In the genomic region with DNA sequence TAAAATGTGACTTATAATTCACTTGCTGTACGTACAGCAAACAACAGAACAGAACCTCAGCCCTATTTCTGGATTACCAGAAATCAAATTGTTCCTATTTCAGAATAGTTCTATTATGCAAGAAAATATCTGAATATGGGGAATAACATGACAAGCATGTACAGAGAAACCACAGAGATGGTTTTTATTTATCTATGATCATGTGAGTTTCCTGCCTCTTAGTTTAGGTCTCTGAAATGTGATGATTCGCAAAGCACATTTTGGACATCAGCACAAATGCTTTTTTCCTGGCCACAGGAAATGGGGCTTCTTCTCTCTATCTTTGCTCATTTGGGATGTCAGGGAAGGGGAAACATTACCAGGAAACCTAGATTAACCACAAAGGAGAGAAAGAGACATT, we compare ENCODE assay signal across 21 cellular contexts.
DNase-seq lines count a peak whose midpoint lies in the region; ATAC-seq and TF ChIP-seq lines count a peak whose summit lies in the region.
"Had no signal": no experiment of that assay in that cellular context is flagged by ENCODE, and none has a peak within 500 bp of the region (broad histone marks: within the 10 kb centered on the region; RNA-seq: fewer than 3 reads in every experiment).

No MANE protein-coding gene starts in this region.

- H2AFZ ChIP-seq in trophoblast cell (ENCODE audit: insufficient read depth, low read length, poor library complexity): no peak overlapping the region

- no peaks in the 10 kb centered on the region for H3K27me3 ChIP-seq in BJ (ENCODE audit: control insufficient read depth, insufficient read depth, low read length)
- H3K27me3 ChIP-seq in adipocyte (replicated peaks; ENCODE audit: control insufficient read depth, insufficient read depth, low read length): no peaks in the 10 kb centered on the region
- H3K27me3 ChIP-seq in trophoblast cell (ENCODE audit: insufficient read depth, low read length): no peaks in the 10 kb centered on the region
- H3K27me3 ChIP-seq: BE2C, cardiac muscle cell, right lobe of liver had no signal

- no peak overlapping the region for H3K4me2 ChIP-seq in trophoblast cell (ENCODE audit: low read length)

- H2BK12ac ChIP-seq in trophoblast cell (ENCODE audit: low read length): no peak overlapping the region

- H3K9ac ChIP-seq in adipocyte (ENCODE audit: low read length): no peak overlapping the region
- no peak overlapping the region for H3K9ac ChIP-seq in trophoblast cell (ENCODE audit: low read length)

- H3K14ac ChIP-seq in trophoblast cell (ENCODE audit: low read length): no peak overlapping the region

- H3K79me1 ChIP-seq in trophoblast cell (ENCODE audit: low read length): no peaks in the 10 kb centered on the region

- intact Hi-C loops in sciatic nerve (cut with DNase I): no loop called here

- ATAC-seq in sciatic nerve: peak; percentile 92
- ATAC-seq in HG02642 (IDR thresholded peaks at IDR 0.05; ENCODE audit: poor library complexity, unreplicated experiment): no peak
- ATAC-seq: HCT116, left lobe of liver, mucosa of descending colon, right lobe of liver had no signal

- H3K4me3 ChIP-seq in BJ (ENCODE audit: low read depth, low read length) (no peak overlapping the region), adipocyte (ENCODE audit: low read length) (peak overlapping the region; percentile 50), trophoblast cell (ENCODE audit: low read depth, low read length) (no peak overlapping the region)
- H3K4me3 ChIP-seq: cardiac muscle cell, mucosa of descending colon, right lobe of liver had no signal

- POLR2A ChIA-PET in BJ (lab: Charles Lee): no interaction called here

- H2BK120ac ChIP-seq in trophoblast cell (ENCODE audit: insufficient read depth, low read length, poor library complexity): no peak overlapping the region

- H3K4ac ChIP-seq in trophoblast cell (ENCODE audit: low read depth, low read length): no peak overlapping the region

- H4K8ac ChIP-seq in trophoblast cell (ENCODE audit: low read depth, low read length): no peak overlapping the region

- no peaks in the 10 kb centered on the region for H3K79me2 ChIP-seq in trophoblast cell (ENCODE audit: control insufficient read depth, insufficient read depth, low read length, poor library complexity)

- peak; percentile 41 for DNase-seq in BJ (ENCODE audit: low read depth)
- DNase-seq in adipocyte (ENCODE audit: low read depth): peak; percentile 72
- DNase-seq in fibroblast of peridontal ligament (ENCODE audit: extremely low read depth): peak; percentile 83
- no peak for DNase-seq in sciatic nerve (ENCODE audit: low spot score)
- DNase-seq in NOMO-1 (lab: John Stamatoyannopoulos, UW; ENCODE audit: unreplicated experiment in 2 of 2): no peak
- DNase-seq in trophoblast cell: no peak
- DNase-seq in effector CD4-positive, alpha-beta T cell: no peak
- DNase-seq: activated CD4-positive, alpha-beta T cell treated with anti-CD3 and anti-CD28 coated beads, Interleukin-2, amount 50 U/mL, for 48 hours; activated naive CD4-positive, alpha-beta T cell treated with anti-CD3 and anti-CD28 coated beads, Interleukin-2, amount 50 U/mL, for 16 hours; activated T-cell treated with anti-CD3 and anti-CD28 coated beads, Interleukin-2, amount 50 U/mL, for 1 hour; BE2C; Kasumi-1; mucosa of descending colon; NCI-H1417 treated with DMSO at 0.1 percent for 48 hours; right lobe of liver; stimulated activated CD4-positive, alpha-beta T cell treated with anti-CD3 and anti-CD28 coated beads, Interleukin-2, amount 100 ng/mL, for 48 hours; substantia nigra had no signal

- CTCF ChIA-PET in BJ (lab: Yijun Ruan, JAX): no interaction called here

- no peak overlapping the region for H3K18ac ChIP-seq in trophoblast cell (ENCODE audit: low read length)

- no peak overlapping the region for H2AK5ac ChIP-seq in trophoblast cell (ENCODE audit: low read length)

- TF ChIP-seq CTCF in BJ (IDR thresholded peaks at IDR 0.05; ENCODE audit: insufficient read depth, low read depth, low read length): no peak

- no peak overlapping the region for H2BK5ac ChIP-seq in trophoblast cell (ENCODE audit: low read depth, low read length, poor library complexity)

- H3K23ac ChIP-seq in trophoblast cell (ENCODE audit: low read length): no peak overlapping the region

- H3K36me3 ChIP-seq in BJ (ENCODE audit: control insufficient read depth, insufficient read depth, low read length) (no peaks in the 10 kb centered on the region), adipocyte (ENCODE audit: control insufficient read depth, insufficient read depth, low read length, severe bottlenecking) (no peaks in the 10 kb centered on the region), trophoblast cell (ENCODE audit: control insufficient read depth in 1 of 2, insufficient read depth in 2 of 2, low read length in 2 of 2) (no peaks in the 10 kb centered on the region)
- H3K36me3 ChIP-seq: BE2C, cardiac muscle cell, right lobe of liver had no signal

- H3K9me3 ChIP-seq in adipocyte (ENCODE audit: control insufficient read depth, low read length): peaks cover 3% of the 10 kb centered on the region
- no peaks in the 10 kb centered on the region for H3K9me3 ChIP-seq in trophoblast cell (ENCODE audit: insufficient read depth, low read depth, low read length)
- H3K9me3 ChIP-seq: BE2C, mucosa of descending colon, right lobe of liver had no signal

- H4K91ac ChIP-seq in trophoblast cell (ENCODE audit: low read depth, low read length): no peak overlapping the region

- WGBS in trophoblast cell (ENCODE audit: extremely low coverage, insufficient coverage, insufficient read length): no CpG with 5 or more reads among the region's 2 CpGs

- H3K27ac ChIP-seq in trophoblast cell (ENCODE audit: low read depth, low read length): no peak overlapping the region
- H3K27ac ChIP-seq: cardiac muscle cell, right lobe of liver had no signal

- H3K4me1 ChIP-seq in adipocyte (ENCODE audit: control insufficient read depth, insufficient read depth, low read length): peaks cover 21% of the 10 kb centered on the region
- H3K4me1 ChIP-seq in trophoblast cell (ENCODE audit: control insufficient read depth in 1 of 2, insufficient read depth in 2 of 2, low read length in 2 of 2): peaks cover 0 to 3% of the 10 kb centered on the region in 2 experiments
- H3K4me1 ChIP-seq: BE2C, right lobe of liver had no signal

- H4K12ac ChIP-seq in trophoblast cell (ENCODE audit: low read depth, low read length): no peak overlapping the region

Comparison
In these comparisons a context has a peak if more than half of its experiments do, and no peak if none do; other contexts are left out.
1. DNase-seq: peak in BJ (single experiment), adipocyte (single experiment) and fibroblast of peridontal ligament (single experiment); none in sciatic nerve (single experiment), NOMO-1 (0 of 2), trophoblast cell (0 of 2) and effector CD4-positive, alpha-beta T cell (single experiment).